12 cellular contexts compared by ENCODE assay signal in genomic region chr12:130714591-130715149, GRCh38. TPM values are rescaled to one million over a fixed set of nuclear protein-coding genes. Genes with fewer than 3 reads are reported as not detected.
DNase-seq lines count a peak whose midpoint lies in the region; ATAC-seq, FAIRE-seq and TF ChIP-seq lines count a peak whose summit lies in the region.
"Had no signal": no experiment of that assay in that cellular context is flagged by ENCODE, and none has a peak within 500 bp of the region (broad histone marks: within the 10 kb centered on the region; RNA-seq: fewer than 3 reads in every experiment).

No MANE protein-coding gene starts in this region.

- H3K9ac ChIP-seq in astrocyte (ENCODE audit: low read length): no peak overlapping the region

- H3K36me3 Mint-ChIP-seq in astrocyte (ENCODE audit: low read depth, unreplicated experiment) (no peaks in the 10 kb centered on the region), mesothelial cell of epicardium (no peaks in the 10 kb centered on the region)

- H3K4me1 Mint-ChIP-seq in astrocyte (ENCODE audit: low read depth, unreplicated experiment): no peaks in the 10 kb centered on the region
- H3K4me1 Mint-ChIP-seq in mesothelial cell of epicardium: peaks cover 19% of the 10 kb centered on the region

- WGBS in testis, 2 donors: 0 to 2% methylated on average over 6 to 13 of the region's 20 CpGs

- H3K4me3 ChIP-seq in astrocyte (ENCODE audit: insufficient read depth, low read depth, low read length) (no peak overlapping the region), testis (peak overlapping the region; percentile 33 to 58)

- no peaks in the 10 kb centered on the region for H3K36me3 ChIP-seq in astrocyte (ENCODE audit: insufficient read depth, low read length)
- no peaks in the 10 kb centered on the region for H3K36me3 ChIP-seq in testis (ENCODE audit: low read depth, missing control alignments)
- H3K36me3 ChIP-seq: tibial nerve had no signal

- peaks cover 20% of the 10 kb centered on the region for H3K27me3 Mint-ChIP-seq in astrocyte (ENCODE audit: low read depth, unreplicated experiment)
- peaks cover 39% of the 10 kb centered on the region for H3K27me3 Mint-ChIP-seq in mesothelial cell of epicardium (ENCODE audit: low read depth)

- H3K27ac ChIP-seq in astrocyte (ENCODE audit: low read depth, low read length): no peak overlapping the region
- no peak overlapping the region for H3K27ac ChIP-seq in testis

- H3K79me2 ChIP-seq in astrocyte (ENCODE audit: insufficient read depth, low read length): no peaks in the 10 kb centered on the region

- TF ChIP-seq CTCF in astrocyte (IDR thresholded peaks at IDR 0.05; ENCODE audit: insufficient read depth, low read depth, low read length) (no peak), mesothelial cell of epicardium (IDR thresholded peaks at IDR 0.05; ENCODE audit: unreplicated experiment) (no peak), testis (IDR thresholded peaks at IDR 0.05) (no peak)

- H4K20me1 ChIP-seq in astrocyte (ENCODE audit: insufficient read depth, low read length): no peaks in the 10 kb centered on the region

- H3K4me2 ChIP-seq in astrocyte (ENCODE audit: low read length): no peak overlapping the region

- DNase-seq in NCI-H2107 treated with DMSO at 0.1 percent for 48 hours (lab: John Stamatoyannopoulos, UW; ENCODE audit: unreplicated experiment): peak; percentile 12
- no peak for DNase-seq in NCI-H2107 (lab: John Stamatoyannopoulos, UW)
- no peak for DNase-seq in astrocyte (ENCODE audit: low read depth)
- DNase-seq in mesothelial cell of epicardium (ENCODE audit: low spot score in 2 of 2, unreplicated experiment in 2 of 2): peak in 1 of 2 experiments; percentile 41
- peak; percentile 22 for DNase-seq in testis
- no peak for DNase-seq in SHP77 treated with DMSO at 0.1 percent for 48 hours (lab: John Stamatoyannopoulos, UW)
- no peak for DNase-seq in NCI-H2081 (lab: John Stamatoyannopoulos, UW)
- DNase-seq: effector CD8-positive, alpha-beta T cell had no signal

- H2AFZ ChIP-seq in astrocyte (ENCODE audit: low read depth, low read length): no peak overlapping the region

- no peak for ATAC-seq in HG02759 (IDR thresholded peaks at IDR 0.05; ENCODE audit: unreplicated experiment)

- H3K9me3 Mint-ChIP-seq in astrocyte (ENCODE audit: unreplicated experiment) (peaks cover 10% of the 10 kb centered on the region), mesothelial cell of epicardium (no peaks in the 10 kb centered on the region)
- H3K9me3 Mint-ChIP-seq: activated T-helper 1 cell treated with anti-CD3 and anti-CD28 coated beads, Interleukin-12 subunit alpha, Interleukin-12 subunit beta, Interleukin-2, Interleukin-4 antibody, amounts not matched to agents 30 ng/mL and 10 ng/mL and 1 ng/mL, durations not matched to agents 14 hours and 24 hours and 36 hours; T-helper 2 cell treated with Interferon-gamma antibody and Interleukin-4, amounts not matched to agents 5 μg/mL and 100 μg/mL, for 36 hours had no signal

- H3K4me1 ChIP-seq in astrocyte (ENCODE audit: insufficient read depth, low read length) (no peaks in the 10 kb centered on the region), testis (peaks cover 22% of the 10 kb centered on the region)

- H3K9me3 ChIP-seq in astrocyte (ENCODE audit: insufficient read depth, low read depth, low read length): no peaks in the 10 kb centered on the region
- H3K9me3 ChIP-seq in testis: no peaks in the 10 kb centered on the region

- TF ChIP-seq POLR2A in testis (IDR thresholded peaks at IDR 0.05): no peak

- FAIRE-seq in astrocyte (lab: Jason Lieb, UNC): no peak

- intact Hi-C loops in testis (cut with DNase I; ENCODE audit: low total_unique reads): no loop called here

- no peak overlapping the region for H3K27ac Mint-ChIP-seq in astrocyte (ENCODE audit: unreplicated experiment)
- H3K27ac Mint-ChIP-seq in mesothelial cell of epicardium: no peak overlapping the region
- H3K27ac Mint-ChIP-seq: activated T-helper 1 cell treated with anti-CD3 and anti-CD28 coated beads, Interleukin-12 subunit alpha, Interleukin-12 subunit beta, Interleukin-2, Interleukin-4 antibody, amounts not matched to agents 30 ng/mL and 10 ng/mL and 1 ng/mL, durations not matched to agents 14 hours and 24 hours and 36 hours; T-helper 2 cell treated with Interferon-gamma antibody and Interleukin-4, amounts not matched to agents 5 μg/mL and 100 μg/mL, for 36 hours had no signal

- H3K4me3 Mint-ChIP-seq in astrocyte (ENCODE audit: unreplicated experiment): peak overlapping the region; percentile 76
- H3K4me3 Mint-ChIP-seq in mesothelial cell of epicardium: peak overlapping the region; percentile 86
- H3K4me3 Mint-ChIP-seq: activated T-helper 1 cell treated with anti-CD3 and anti-CD28 coated beads, Interleukin-12 subunit alpha, Interleukin-12 subunit beta, Interleukin-2, Interleukin-4 antibody, amounts not matched to agents 30 ng/mL and 10 ng/mL and 1 ng/mL, durations not matched to agents 14 hours and 24 hours and 36 hours; T-helper 2 cell treated with Interferon-gamma antibody and Interleukin-4, amounts not matched to agents 5 μg/mL and 100 μg/mL, for 36 hours had no signal

- peaks cover 2% of the 10 kb centered on the region for H3K27me3 ChIP-seq in astrocyte (ENCODE audit: insufficient read depth, low read length)
- H3K27me3 ChIP-seq in testis: no peaks in the 10 kb centered on the region

RNA-seq across cellular contexts. Expression of gene RIMBP2, which starts 1.4 kb away (rescaled TPM):
- total RNA-seq in astrocyte: 2.2 TPM in 2 replicates
- 7.6 to 8.6 TPM (median 8.3 TPM) in 3 replicates for total RNA-seq in mesothelial cell of epicardium
- 10 to 100 TPM in 1 of 2 donors, 1 to 10 TPM in 1; 8.0 to 10.0 TPM for total RNA-seq in testis
- 8.7 TPM for polyA plus RNA-seq in testis (ENCODE audit: insufficient read depth, low read depth, low replicate concordance)
- total RNA-seq: activated T-helper 1 cell treated with anti-CD3 and anti-CD28 coated beads, Interleukin-12 subunit alpha, Interleukin-12 subunit beta, Interleukin-2, Interleukin-4 antibody, amounts not matched to agents 30 ng/mL and 10 ng/mL and 1 ng/mL, durations not matched to agents 14 hours and 24 hours and 36 hours had no signal

Comparison
In these comparisons a context has a peak if more than half of its experiments do, and no peak if none do; other contexts are left out.
1. DNase-seq: peak in NCI-H2107 treated with DMSO at 0.1 percent for 48 hours (single experiment) and testis (single experiment); none in NCI-H2107 (single experiment), astrocyte (single experiment), SHP77 treated with DMSO at 0.1 percent for 48 hours (single experiment) and NCI-H2081 (0 of 2).